In genomic region chr17:46832945-46833839, GRCh38 we compare ENCODE assay signal across 9 cellular contexts. TPM values are rescaled to one million over a fixed set of nuclear protein-coding genes. Genes with fewer than 3 reads are reported as not detected.
A peak's percentile ranks its signal among the peaks of the same experiment; 100 is the strongest.
DNase-seq lines count a peak whose midpoint lies in the region; ATAC-seq, FAIRE-seq and TF ChIP-seq lines count a peak whose summit lies in the region.
"Had no signal": no experiment of that assay in that cellular context is flagged by ENCODE, and none has a peak within 500 bp of the region (broad histone marks: within the 10 kb centered on the region; RNA-seq: fewer than 3 reads in every experiment).

No MANE protein-coding gene starts in this region.

- no peak overlapping the region for H3K9ac ChIP-seq in H1 (replicated peaks in 1 of 4; ENCODE audit: extremely low read depth in 1 of 4, low read depth in 3 of 4, low read length in 3 of 4)

- no peak for TF ChIP-seq EP300 in H1 (IDR thresholded peaks at IDR 0.05; ENCODE audit: borderline replicate concordance in 1 of 2, low read depth in 2 of 2, low read length in 2 of 2)

- no peak overlapping the region for H3K4ac ChIP-seq in H1 (replicated peaks; ENCODE audit: insufficient read length, low read depth, low read length)

- no peaks in the 10 kb centered on the region for H3K36me3 ChIP-seq in H1 (ENCODE audit: control insufficient read depth in 2 of 4, insufficient read depth in 4 of 4, low read length in 3 of 4)
- H3K36me3 ChIP-seq in mesodermal cell (ENCODE audit: control insufficient read depth, insufficient read depth, low read length), result no peaks in the 10 kb centered on the region

- CTCF ChIA-PET in H1 (lab: Charles Lee; ENCODE audit: partially characterized antibody), result interaction anchor here (0.6 to 7.4 kb wide), 13 partner anchors 8 to 727 kb away, joined by 3 to 81 read pairs (median 5); no protein-coding TSS in a partner anchor

- H2BK120ac ChIP-seq in H1 (replicated peaks; ENCODE audit: low read depth, low read length), result no peak overlapping the region

- WGBS in H1 (ENCODE audit: extremely low coverage in 1 of 2, insufficient coverage in 1 of 2, insufficient read length in 1 of 2, insufficient replicate concordance in 2 of 2, low coverage in 1 of 2, low lambda C conversion rate in 2 of 2, missing lambda C conversion rate in 1 of 2), 2 experiments, result 79% methylated on average over 17 of the region's 17 CpGs; no CpG with 5 or more reads in 1 of the 2 experiments
- WGBS in mesodermal cell (ENCODE audit: insufficient coverage in 2 of 2), 2 experiments, result 53 to 59% methylated on average over 9 to 14 of the region's 17 CpGs

- H2BK12ac ChIP-seq in H1 (ENCODE audit: low read depth, low read length), result no peak overlapping the region

- H2BK5ac ChIP-seq in H1 (ENCODE audit: low read depth, low read length), result no peak overlapping the region

- peak in 9 of 14 donors; percentile 36 to 80 (median 60) for DNase-seq in C1 segment of cervical spinal cord (lab: John Stamatoyannopoulos, UW)
- DNase-seq in NCI-H2227 treated with DMSO at 0.1 percent for 48 hours (lab: John Stamatoyannopoulos, UW), result peak; percentile 12
- no peak for DNase-seq in H1 (ENCODE audit: low read depth in 1 of 2, low spot score in 2 of 2)
- no peak for DNase-seq in MV-4-11 (lab: John Stamatoyannopoulos, UW)
- DNase-seq: immature natural killer cell had no signal

- H3K79me2 ChIP-seq in H1 (ENCODE audit: control insufficient read depth in 1 of 2, insufficient read depth in 2 of 2, low read length in 2 of 2), result no peaks in the 10 kb centered on the region

- no peaks in the 10 kb centered on the region; the same call in 1 of the 2 replicates for H3K23me2 ChIP-seq in H1 (ENCODE audit: low read depth, low read length)

- H2AFZ ChIP-seq in H1 (ENCODE audit: low read length), result no peak overlapping the region

- peak overlapping the region; percentile 97 for H2BK15ac ChIP-seq in H1 (ENCODE audit: low read length)

- no peak for TF ChIP-seq CTCF in H1 (IDR thresholded peaks at IDR 0.05; ENCODE audit: control extremely low read depth in 1 of 3, insufficient read depth in 1 of 3, low read depth in 1 of 3, low read length in 3 of 3)

- H3K4me2 ChIP-seq in H1 (ENCODE audit: insufficient read depth in 1 of 2, low read depth in 2 of 2, low read length in 2 of 2), result peak overlapping the region in 1 of 2 experiments; percentile 10; a peak in 2 of 4 replicates

- POLR2A ChIA-PET in H1 (lab: Charles Lee; ENCODE audit: partially characterized antibody), result interaction anchor here (0.8 to 1.7 kb wide), 4 partner anchors 8 to 111 kb away, joined by 3 to 5 read pairs (median 4); no protein-coding TSS in a partner anchor

- H3K4me3 ChIP-seq in H1 (ENCODE audit: extremely low read depth in 1 of 4, insufficient read depth in 2 of 4, low read depth in 3 of 4, low read length in 4 of 4) (no peak overlapping the region), mesodermal cell (ENCODE audit: extremely low read depth, insufficient read depth, low read length, poor library complexity, severe bottlenecking) (no peak overlapping the region)

- no peak overlapping the region for H3K23ac ChIP-seq in H1 (ENCODE audit: insufficient read length)

- H4K5ac ChIP-seq in H1 (ENCODE audit: insufficient read length, low read depth, low read length), result no peak overlapping the region

- no peak for FAIRE-seq in H1 (lab: Jason Lieb, UNC)

- no peak for TF ChIP-seq RAD21 in H1 (IDR thresholded peaks at IDR 0.05 in 1 of 2, conservative IDR thresholded peaks at IDR 0.05 in 1 of 2; ENCODE audit: low read depth in 2 of 2, low read length in 2 of 2)

- ATAC-seq in GM18502 (IDR thresholded peaks at IDR 0.05; ENCODE audit: poor library complexity, unreplicated experiment) (no peak), GM19463 (IDR thresholded peaks at IDR 0.05; ENCODE audit: unreplicated experiment) (no peak), GM19324 (IDR thresholded peaks at IDR 0.05; ENCODE audit: low FRiP score, unreplicated experiment) (no peak)

- H2BK20ac ChIP-seq in H1 (ENCODE audit: low read length), result no peak overlapping the region

- no peak overlapping the region; the same call in 1 of the 2 replicates for H3K18ac ChIP-seq in H1 (ENCODE audit: extremely low read depth, low read length)

- no peaks in the 10 kb centered on the region for H3K9me3 ChIP-seq in H1 (ENCODE audit: insufficient read depth in 2 of 2, low read depth in 1 of 2, low read length in 1 of 2)
- H3K9me3 ChIP-seq in mesodermal cell (ENCODE audit: control insufficient read depth, low read length), result no peaks in the 10 kb centered on the region

- no peak overlapping the region for H4K91ac ChIP-seq in H1 (replicated peaks; ENCODE audit: insufficient read length, low read length)

- H3K56ac ChIP-seq in H1 (replicated peaks; ENCODE audit: insufficient read length, low read depth, low read length), result no peak overlapping the region

- H3K4me1 ChIP-seq in H1 (replicated peaks in 1 of 4; ENCODE audit: control insufficient read depth in 3 of 4, insufficient read depth in 4 of 4, low read length in 3 of 4), result peaks cover 5 to 23% (median 17%) of the 10 kb centered on the region in 4 experiments
- H3K4me1 ChIP-seq in mesodermal cell (ENCODE audit: control insufficient read depth, insufficient read depth, low read length, poor library complexity, severe bottlenecking), result peaks cover 16% of the 10 kb centered on the region

- H4K8ac ChIP-seq in H1 (ENCODE audit: extremely low read depth, insufficient read depth, low read length), result peak overlapping the region; percentile 76; the same call in 1 of the 2 replicates

- no peak overlapping the region for H3K14ac ChIP-seq in H1 (ENCODE audit: insufficient read length)

- peaks cover 0 to 39% (median 16%) of the 10 kb centered on the region in 4 experiments; a peak in 5 of 7 replicates for H3K27me3 ChIP-seq in H1 (replicated peaks in 1 of 4; ENCODE audit: control insufficient read depth in 3 of 4, extremely low read depth in 1 of 4, insufficient read depth in 3 of 4, low read length in 3 of 4)

- peaks cover 0 to 1% of the 10 kb centered on the region in 2 experiments for H4K20me1 ChIP-seq in H1 (replicated peaks in 1 of 2; ENCODE audit: control insufficient read depth in 1 of 2, insufficient read depth in 2 of 2, low read length in 2 of 2)

- no peak overlapping the region for H3K27ac ChIP-seq in H1 (ENCODE audit: low read depth, low read length)
- peak overlapping the region; percentile 19 for H3K27ac ChIP-seq in mesodermal cell (ENCODE audit: low read depth, low read length, severe bottlenecking)

- H3K79me1 ChIP-seq in H1 (ENCODE audit: low read depth, low read length), result no peaks in the 10 kb centered on the region

- H2AK5ac ChIP-seq in H1 (ENCODE audit: low read depth, low read length), result no peak overlapping the region

- TF ChIP-seq POLR2A in H1 (IDR thresholded peaks at IDR 0.05; ENCODE audit: control extremely low read depth in 1 of 2, low read depth in 2 of 2, low read length in 2 of 2), result no peak

TF ChIP-seq in H1, 55 proteins besides CTCF, POLR2A, EP300 and RAD21 (continues in another document):
- no peak for TF ChIP-seq SP4 (IDR thresholded peaks at IDR 0.05; ENCODE audit: low read length)
- peak; percentile 3 for TF ChIP-seq EZH2 (IDR thresholded peaks at IDR 0.05; ENCODE audit: low read depth, low read length, severe bottlenecking)

RNA-seq across cellular contexts. Expression of gene WNT3, which starts 14.7 kb away (rescaled TPM):
- 1.3 and 2.0 TPM in 2 replicates for total RNA-seq in H1 (2021; fragmentation: NEBNext Ultra II Directional; extraction: Animal tissue kit (Norgen Biotek cat#: 25700))
- polyA plus RNA-seq in H1 (2011; rRNA removed), result 0.56 and 0.96 TPM in 2 replicates
- 1.00 TPM for polyA plus RNA-seq in H1 (2011; cell fraction: cytosol; rRNA removed)
- polyA plus RNA-seq in H1 (2011; cell fraction: nucleus; rRNA removed), result 1.2 TPM
- 0.40 to 1.3 TPM (median 0.77 TPM) in 4 replicates for polyA plus RNA-seq in H1 (2012, experiment 1 of 2)
- polyA plus RNA-seq in H1 (2012, experiment 2 of 2), result 0.76 TPM
- polyA plus RNA-seq in H1 (2013, experiment 1 of 2), result 5.2 TPM
- polyA plus RNA-seq in H1 (2013, experiment 2 of 2), result 6.7 TPM
- polyA minus RNA-seq in H1 (2011; rRNA and poly(A)+ RNA removed), result 0.71 and 0.91 TPM in 2 replicates
- polyA minus RNA-seq in H1 (2011; cell fraction: cytosol; rRNA and poly(A)+ RNA removed), result 0.66 TPM
- polyA minus RNA-seq in H1 (2011; cell fraction: nucleus; rRNA and poly(A)+ RNA removed), result 0.60 TPM
- 17.7 TPM for polyA plus RNA-seq in mesodermal cell (2013, experiment 1 of 2)
- 14.9 TPM for polyA plus RNA-seq in mesodermal cell (2013, experiment 2 of 2)

RNA-seq across cellular contexts. Expression of gene WNT9B, which starts 18.2 kb away (rescaled TPM):
- total RNA-seq in H1 (2021; fragmentation: NEBNext Ultra II Directional; extraction: Animal tissue kit (Norgen Biotek cat#: 25700)), result not detected in 2 replicates
- polyA plus RNA-seq in H1 (2011; rRNA removed), result 0.21 and 0.35 TPM in 2 replicates
- 0.09 TPM for polyA plus RNA-seq in H1 (2011; cell fraction: cytosol; rRNA removed)
- 0.10 TPM for polyA plus RNA-seq in H1 (2011; cell fraction: nucleus; rRNA removed)
- polyA plus RNA-seq in H1 (2012, experiment 1 of 2), result 0.13 to 0.15 TPM in 2 of 4 replicates, not detected in the others
- not detected for polyA plus RNA-seq in H1 (2012, experiment 2 of 2)
- 0.16 TPM for polyA plus RNA-seq in H1 (2013, experiment 1 of 2)
- 0.11 TPM for polyA plus RNA-seq in H1 (2013, experiment 2 of 2)
- 0.12 and 0.47 TPM in 2 replicates for polyA minus RNA-seq in H1 (2011; rRNA and poly(A)+ RNA removed)
- not detected for polyA minus RNA-seq in H1 (2011; cell fraction: cytosol; rRNA and poly(A)+ RNA removed)
- not detected for polyA minus RNA-seq in H1 (2011; cell fraction: nucleus; rRNA and poly(A)+ RNA removed)
- 8.2 TPM for polyA plus RNA-seq in mesodermal cell (2013, experiment 1 of 2)
- 5.9 TPM for polyA plus RNA-seq in mesodermal cell (2013, experiment 2 of 2)
- polyA plus RNA-seq: immature natural killer cell had no signal

Comparison
In these comparisons a context has a peak if more than half of its experiments do, and no peak if none do; other contexts are left out.
1. DNase-seq: peak in C1 segment of cervical spinal cord (9 of 14) and NCI-H2227 treated with DMSO at 0.1 percent for 48 hours (single experiment); none in H1 (0 of 2) and MV-4-11 (single experiment).